ENCODE assay signal across 31 cellular contexts in the genomic region with DNA sequence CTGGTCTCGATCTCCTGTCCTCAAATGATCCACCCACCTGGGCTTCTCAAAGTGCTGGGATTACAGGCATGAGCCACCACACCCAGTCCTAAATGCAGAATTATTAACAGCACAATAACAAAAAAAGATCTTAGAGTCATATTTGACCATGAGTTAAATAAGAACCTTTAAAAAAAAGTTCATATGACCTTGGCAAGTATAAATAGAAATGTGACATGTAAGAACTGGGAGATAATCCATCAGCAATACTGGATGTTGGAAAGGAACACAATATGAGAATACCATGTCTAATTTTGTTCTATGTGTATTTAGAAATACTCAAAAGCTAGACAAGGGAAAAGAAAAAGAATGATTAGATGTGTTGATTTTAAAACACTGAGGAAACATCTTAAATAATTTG.
"Had no signal": no experiment of that assay in that cellular context is flagged by ENCODE, and none has a peak within 500 bp of the region (broad histone marks: within the 10 kb centered on the region; RNA-seq: fewer than 3 reads in every experiment).

No MANE protein-coding gene starts in this region.

- ATAC-seq: activated CD8-positive, alpha-beta T cell treated with anti-CD3 and anti-CD28 coated beads, Interleukin-2, amount 10 ng/mL, durations not matched to agents 7 days and 5 days; Panc1; SK-N-SH treated with all-trans-retinoic acid at 6 μM for 48 hours; T-helper 17 cell; WTC11 had no signal

- H3K27ac ChIP-seq: adrenal gland, breast epithelium, SJSA1 had no signal

- H3K9me3 ChIP-seq: adrenal gland, breast epithelium, MG63, SJSA1 had no signal

- H3K4me1 ChIP-seq: adrenal gland, breast epithelium, SJSA1 had no signal

- H3K4me3 ChIP-seq: adrenal gland, breast epithelium, MG63, SJSA1 had no signal

- H3K27me3 ChIP-seq: adrenal gland, breast epithelium, MG63, SJSA1 had no signal

- DNase-seq: activated CD4-positive, alpha-beta T cell treated with anti-CD3 and anti-CD28 coated beads for 48 hours; activated CD4-positive, alpha-beta T cell treated with anti-CD3 and anti-CD28 coated beads, Interleukin-2, amount 50 U/mL, for 4 hours; activated CD4-positive, CD25-positive, alpha-beta regulatory T cell treated with anti-CD3 and anti-CD28 coated beads, Interleukin-2, amount 50 U/mL, for 72 hours; activated CD8-positive, alpha-beta memory T cell treated with anti-CD3 and anti-CD28 coated beads, Interleukin-2, amount 50 U/mL, for 48 hours; activated CD8-positive, alpha-beta T cell treated with anti-CD3 and anti-CD28 coated beads, Interleukin-2, amount 10 ng/mL, durations not matched to agents 7 days and 5 days; activated naive CD4-positive, alpha-beta T cell treated with anti-CD3 and anti-CD28 coated beads, Interleukin-2, amount 50 U/mL, for 16 hours; activated naive CD8-positive, alpha-beta T cell treated with anti-CD3 and anti-CD28 coated beads, Interleukin-2, amount 10 ng/mL, durations not matched to agents 7 days and 5 days; activated T-cell treated with anti-CD3 and anti-CD28 coated beads, Interleukin-2, amount 50 U/mL, for 1 hour; adrenal gland; anterior cingulate cortex; MG63; MV-4-11; NCI-H1092 treated with DMSO at 0.1 percent for 48 hours; NCI-H1417 treated with DMSO at 0.1 percent for 48 hours; NCI-H1694; NCI-H2029; NCI-H2107; NCI-H2171 treated with DMSO at 0.1 percent for 48 hours; NCI-H226; NCI-H526 treated with DMSO at 0.1 percent for 48 hours; NK-92 treated with Interleukin-12 subunit alpha and Interleukin-12 subunit beta, amount 100 ng/mL, for 24 hours; OCI-M1; RPMI8226; SHP77; T-helper 17 cell; T-helper 9 cell had no signal
